In genomic region chr7:74283858-74284447, GRCh38 we compare ENCODE assay signal across 15 cellular contexts. TPM values are rescaled to one million over a fixed set of nuclear protein-coding genes. Genes with fewer than 3 reads are reported as not detected.
A peak's percentile ranks its signal among the peaks of the same experiment; 100 is the strongest.
DNase-seq lines count a peak whose midpoint lies in the region; ATAC-seq and TF ChIP-seq lines count a peak whose summit lies in the region.
"Had no signal": no experiment of that assay in that cellular context is flagged by ENCODE, and none has a peak within 500 bp of the region (broad histone marks: within the 10 kb centered on the region; RNA-seq: fewer than 3 reads in every experiment).

No MANE protein-coding gene starts in this region.

- CTCF ChIA-PET in HEK293 (lab: Yijun Ruan, JAX), result interaction anchor here (0.7 to 4.7 kb wide), 7 partner anchors 9 to 118 kb away, joined by 3 to 40 read pairs (median 5); no protein-coding TSS in a partner anchor

- H3K27ac ChIP-seq in HEK293 (ENCODE audit: extremely low read depth, low read depth, low read length), result no peak overlapping the region

- peak; percentile 56 for ATAC-seq in stimulated activated memory B cell treated with anti-CD40 and anti-IgM and Interleukin-4, amounts not matched to agents 10 μg/mL and 1 μg/mL and 100 μg/mL, for 72 hours
- ATAC-seq in GM19455 (IDR thresholded peaks at IDR 0.05; ENCODE audit: unreplicated experiment), result no peak
- ATAC-seq: natural killer cell treated with Interleukin-12 subunit alpha and Interleukin-12 subunit beta and Interleukin-15 and Interleukin-18, amount 100 ng/mL, for 72 hours; sciatic nerve had no signal

- H3K36me3 ChIP-seq in HEK293 (ENCODE audit: control insufficient read depth in 2 of 2, insufficient read depth in 1 of 2, low read length in 2 of 2), result no peaks in the 10 kb centered on the region

- DNase-seq in foreskin fibroblast, result peak; percentile 42 to 61
- no peak for DNase-seq in GM03348 (ENCODE audit: low spot score)
- DNase-seq in amniotic stem cell (lab: John Stamatoyannopoulos, UW), result no peak
- DNase-seq: activated gamma-delta T cell; HFFc6; left colon; MM.1S; NCI-H2227 treated with DMSO at 0.1 percent for 48 hours; stimulated activated naive CD4-positive, alpha-beta T cell treated with Interleukin-2 at 50 U/mL for 16 hours had no signal

- POLR2A ChIA-PET in HEK293 (lab: Yijun Ruan, JAX), result no interaction called here

- H3K4me1 Mint-ChIP-seq in stimulated activated memory B cell treated with anti-CD40 and anti-IgM and Interleukin-4, amounts not matched to agents 10 μg/mL and 1 μg/mL and 100 μg/mL, for 72 hours, result peaks cover 76% of the 10 kb centered on the region

- peak overlapping the region; percentile 88 for H3K27ac Mint-ChIP-seq in stimulated activated memory B cell treated with anti-CD40 and anti-IgM and Interleukin-4, amounts not matched to agents 10 μg/mL and 1 μg/mL and 100 μg/mL, for 72 hours

- no peaks in the 10 kb centered on the region for H3K36me3 Mint-ChIP-seq in stimulated activated memory B cell treated with anti-CD40 and anti-IgM and Interleukin-4, amounts not matched to agents 10 μg/mL and 1 μg/mL and 100 μg/mL, for 72 hours
- H3K36me3 Mint-ChIP-seq: natural killer cell treated with Interleukin-12 subunit alpha and Interleukin-12 subunit beta and Interleukin-15 and Interleukin-18, amount 100 ng/mL, for 72 hours had no signal

- H3K4me3 ChIP-seq in HEK293 (ENCODE audit: low read depth, low read length) (no peak overlapping the region), foreskin fibroblast (ENCODE audit: low read depth in 1 of 2, low read length in 2 of 2) (no peak overlapping the region)

- H3K4me1 ChIP-seq in HEK293 (ENCODE audit: control insufficient read depth, insufficient read depth, low read length), result 0 out of 2 replicates have a peak, but pooled peaks cover 2% of the 10 kb centered on the region

- no peaks in the 10 kb centered on the region for H3K9me3 ChIP-seq in HEK293 (ENCODE audit: control insufficient read depth, insufficient read depth, low read depth, low read length)

- TF ChIP-seq CTCF in HEK293 (tag by site-specific recombination; IDR thresholded peaks at IDR 0.05) (no peak), foreskin fibroblast (IDR thresholded peaks at IDR 0.05; ENCODE audit: low read depth, low read length) (no peak)

- no peak overlapping the region for H3K4me3 Mint-ChIP-seq in stimulated activated memory B cell treated with anti-CD40 and anti-IgM and Interleukin-4, amounts not matched to agents 10 μg/mL and 1 μg/mL and 100 μg/mL, for 72 hours
- H3K4me3 Mint-ChIP-seq: HFFc6; natural killer cell treated with Interleukin-12 subunit alpha and Interleukin-12 subunit beta and Interleukin-15 and Interleukin-18, amount 100 ng/mL, for 72 hours had no signal

- no peaks in the 10 kb centered on the region for H3K27me3 Mint-ChIP-seq in stimulated activated memory B cell treated with anti-CD40 and anti-IgM and Interleukin-4, amounts not matched to agents 10 μg/mL and 1 μg/mL and 100 μg/mL, for 72 hours

- no peaks in the 10 kb centered on the region for H3K9me3 Mint-ChIP-seq in stimulated activated memory B cell treated with anti-CD40 and anti-IgM and Interleukin-4, amounts not matched to agents 10 μg/mL and 1 μg/mL and 100 μg/mL, for 72 hours
- H3K9me3 Mint-ChIP-seq: HFFc6; natural killer cell treated with Interleukin-12 subunit alpha and Interleukin-12 subunit beta and Interleukin-15 and Interleukin-18, amount 100 ng/mL, for 72 hours had no signal

TF ChIP-seq in HEK293, 187 proteins besides CTCF, POLR2A, EP300 and RAD21:
- TF ChIP-seq ZNF514 (tag by site-specific recombination; IDR thresholded peaks at IDR 0.05), result no peak
- TF ChIP-seq ZNF121 (tag by site-specific recombination; IDR thresholded peaks at IDR 0.05), result peak; percentile 65
- no peak for TF ChIP-seq PRDM1 (tag by site-specific recombination; IDR thresholded peaks at IDR 0.05)
- TF ChIP-seq ZNF248 (tag by site-specific recombination; IDR thresholded peaks at IDR 0.05), result no peak
- no peak for TF ChIP-seq ELK4 (IDR thresholded peaks at IDR 0.05; ENCODE audit: borderline replicate concordance, low read depth, low read length)
- TF ChIP-seq ZNF626 (tag by site-specific recombination; IDR thresholded peaks at IDR 0.05), result no peak
- TF ChIP-seq ZFP69B (tag by site-specific recombination; IDR thresholded peaks at IDR 0.05), result no peak
- TF ChIP-seq ZNF174 (tag by site-specific recombination; IDR thresholded peaks at IDR 0.05), result no peak
- no peak for TF ChIP-seq KLF1 (tag by site-specific recombination; IDR thresholded peaks at IDR 0.05)

TF ChIP-seq in PFSK-1, 5 proteins besides CTCF, POLR2A, EP300 and RAD21:
- TF ChIP-seq FOXP2 (optimal IDR thresholded peaks at IDR 0.05; ENCODE audit: borderline replicate concordance, extremely low read depth, extremely low read length, insufficient read depth) (peak; percentile 36), TAF1 (IDR thresholded peaks at IDR 0.05; ENCODE audit: borderline replicate concordance, insufficient read depth, low read length) (no peak)
TF ChIP-seq in PFSK-1: peak in this region for 1.

RNA-seq across cellular contexts. Expression of gene CLIP2, which starts 5.3 kb away (rescaled TPM):
- 14.3 TPM for polyA plus RNA-seq in PFSK-1 (2012; ENCODE audit: insufficient read length, low read depth)

RNA-seq across cellular contexts. Expression of gene RFC2, which starts 29.8 kb away (rescaled TPM):
- polyA plus RNA-seq in PFSK-1 (2012; ENCODE audit: insufficient read length, low read depth), result 47.3 TPM

Comparison
In these comparisons a context has a peak if more than half of its experiments do, and no peak if none do; other contexts are left out.
1. DNase-seq: peak in foreskin fibroblast (2 of 2); none in GM03348 (single experiment) and amniotic stem cell (single experiment).